ENCODE assay signal across 1 cellular context in genomic region chr5:79069488-79070001, GRCh38.
TF ChIP-seq lines count a peak whose summit lies in the region.

Gene BHMT2, plus strand, starts transcription at chr5:79069767. Its CDS starts 16 bp downstream, at chr5:79069783.
Gene DMGDH, minus strand, starts transcription at chr5:79069674. Its CDS starts 54 bp downstream, at chr5:79069620.

TF ChIP-seq in HepG2, 621 proteins besides CTCF, POLR2A, EP300 and RAD21 (continued from another document and continues in another):
- TF ChIP-seq RERE (CRISPR knock-in tag; IDR thresholded peaks at IDR 0.05; ENCODE audit: low read depth), result no peak
- no peak for TF ChIP-seq CENPBD1 (CRISPR knock-in tag; IDR thresholded peaks at IDR 0.05; ENCODE audit: borderline replicate concordance, low read depth)
- peak; percentile 73 for TF ChIP-seq MAX (IDR thresholded peaks at IDR 0.05)
- TF ChIP-seq ZNF263 (CRISPR knock-in tag; IDR thresholded peaks at IDR 0.05), result peak; percentile 20; the same call in 1 of the 2 replicates
- TF ChIP-seq ZNF775 (CRISPR knock-in tag; IDR thresholded peaks at IDR 0.05; ENCODE audit: borderline replicate concordance), result no peak
- TF ChIP-seq ARHGAP35 (CRISPR knock-in tag; IDR thresholded peaks at IDR 0.05; ENCODE audit: borderline replicate concordance), result 0 out of 2 replicates have a peak, but pooled peaks have one; percentile 15
- TF ChIP-seq ZNF713 (CRISPR knock-in tag; IDR thresholded peaks at IDR 0.05), result no peak
- no peak for TF ChIP-seq HHEX (CRISPR knock-in tag; IDR thresholded peaks at IDR 0.05)
- TF ChIP-seq ATF7 (IDR thresholded peaks at IDR 0.05), result no peak
- TF ChIP-seq ATF7 (CRISPR knock-in tag; IDR thresholded peaks at IDR 0.05), result no peak
- TF ChIP-seq YY1 (IDR thresholded peaks at IDR 0.05; ENCODE audit: insufficient read depth, insufficient replicate concordance, low read depth, low read length), result peak; percentile 25
- TF ChIP-seq SOX6 (IDR thresholded peaks at IDR 0.05), result no peak
- peak; percentile 26; the same call in 1 of the 2 replicates for TF ChIP-seq SOX6 (CRISPR knock-in tag; IDR thresholded peaks at IDR 0.05)
- TF ChIP-seq KMT2A (CRISPR knock-in tag; IDR thresholded peaks at IDR 0.05), result peak; percentile 72
- TF ChIP-seq RBFOX2 (IDR thresholded peaks at IDR 0.05; ENCODE audit: low read depth, low read length), result peak; percentile 73
- no peak for TF ChIP-seq ZNF781 (CRISPR knock-in tag; IDR thresholded peaks at IDR 0.05; ENCODE audit: borderline replicate concordance, not compliant biosample characterization)
- no peak for TF ChIP-seq CBX1 (IDR thresholded peaks at IDR 0.05; ENCODE audit: low read depth)
- TF ChIP-seq PCBP2 (optimal IDR thresholded peaks at IDR 0.05; ENCODE audit: low read depth, low read length, poor library complexity, severe bottlenecking), result no peak
- no peak for TF ChIP-seq AGO2 (optimal IDR thresholded peaks at IDR 0.05; ENCODE audit: low read depth, low read length)
- TF ChIP-seq HNF4A (CRISPR knock-in tag; IDR thresholded peaks at IDR 0.05), result no peak
- no peak for TF ChIP-seq GLMP (CRISPR knock-in tag; IDR thresholded peaks at IDR 0.05; ENCODE audit: borderline replicate concordance)
- TF ChIP-seq NR2F1 (CRISPR knock-in tag; IDR thresholded peaks at IDR 0.05), result no peak
- TF ChIP-seq ZFP91 (CRISPR knock-in tag; IDR thresholded peaks at IDR 0.05; ENCODE audit: borderline replicate concordance), result no peak
- TF ChIP-seq ZBTB34 (CRISPR knock-in tag; IDR thresholded peaks at IDR 0.05), result no peak
- no peak for TF ChIP-seq PHF5A (CRISPR knock-in tag; IDR thresholded peaks at IDR 0.05; ENCODE audit: low read depth, unreplicated experiment)
- peak; percentile 7; the same call in 1 of the 2 replicates for TF ChIP-seq ZNF446 (CRISPR knock-in tag; IDR thresholded peaks at IDR 0.05)
- no peak for TF ChIP-seq FUBP1 (CRISPR knock-in tag; IDR thresholded peaks at IDR 0.05; ENCODE audit: borderline replicate concordance)
- peak; percentile 78; the same call in 1 of the 2 replicates for TF ChIP-seq ATF7-NPFF (CRISPR knock-in tag; IDR thresholded peaks at IDR 0.05; ENCODE audit: low read depth)
- TF ChIP-seq PATZ1 (CRISPR knock-in tag; IDR thresholded peaks at IDR 0.05), result peak; percentile 66; the same call in 1 of the 2 replicates
- TF ChIP-seq ZNF670 (CRISPR knock-in tag; IDR thresholded peaks at IDR 0.05; ENCODE audit: borderline replicate concordance), result no peak
- no peak for TF ChIP-seq ZNF674 (CRISPR knock-in tag; IDR thresholded peaks at IDR 0.05; ENCODE audit: low read depth)
- no peak for TF ChIP-seq RAD51 (IDR thresholded peaks at IDR 0.05; ENCODE audit: borderline replicate concordance)
- no peak for TF ChIP-seq ZSCAN29 (CRISPR knock-in tag; conservative IDR thresholded peaks at IDR 0.05)
- no peak for TF ChIP-seq ZNF337 (CRISPR knock-in tag; IDR thresholded peaks at IDR 0.05; ENCODE audit: borderline replicate concordance, low read depth)
- TF ChIP-seq CSRNP1 (CRISPR knock-in tag; IDR thresholded peaks at IDR 0.05), result no peak
- TF ChIP-seq FOXO4 (CRISPR knock-in tag; conservative IDR thresholded peaks at IDR 0.05), result no peak
- TF ChIP-seq ZSCAN21 (CRISPR knock-in tag; IDR thresholded peaks at IDR 0.05; ENCODE audit: borderline replicate concordance), result 0 out of 2 replicates have a peak, but pooled peaks have one; percentile 15
- 0 out of 2 replicates have a peak, but pooled peaks have one; percentile 57 for TF ChIP-seq JUN (CRISPR knock-in tag; IDR thresholded peaks at IDR 0.05)
